ENCODE assay signal across 1 cellular context in genomic region chr6:5712349-5713215, GRCh38.
TF ChIP-seq lines count a peak whose summit lies in the region.

No MANE protein-coding gene starts in this region.

TF ChIP-seq in SK-N-SH, 30 proteins besides CTCF, POLR2A, EP300 and RAD21 (continued from another document):
- TF ChIP-seq NRF1 (IDR thresholded peaks at IDR 0.05; ENCODE audit: low read depth, low read length) (no peak), TEAD4 (IDR thresholded peaks at IDR 0.05; ENCODE audit: borderline replicate concordance, insufficient read depth) (no peak), RCOR1 (IDR thresholded peaks at IDR 0.05; ENCODE audit: low read length) (no peak), REST (IDR thresholded peaks at IDR 0.05; ENCODE audit: low read depth, low read length) (no peak)
